In genomic region chr3:78728406-78729145, GRCh38 we compare ENCODE assay signal across 9 cellular contexts.
DNase-seq lines count a peak whose midpoint lies in the region; FAIRE-seq and TF ChIP-seq lines count a peak whose summit lies in the region.
"Had no signal": no experiment of that assay in that cellular context is flagged by ENCODE, and none has a peak within 500 bp of the region (broad histone marks: within the 10 kb centered on the region; RNA-seq: fewer than 3 reads in every experiment).

No MANE protein-coding gene starts in this region.

- H3K9ac ChIP-seq in kidney (ENCODE audit: low read length in 2 of 2): no peak overlapping the region

- no peaks in the 10 kb centered on the region for H3K9me3 ChIP-seq in kidney (ENCODE audit: control insufficient read depth in 1 of 2, low read length in 2 of 2)
- H3K9me3 ChIP-seq in effector memory CD4-positive, alpha-beta T cell (ENCODE audit: control insufficient read depth, low read length): no peaks in the 10 kb centered on the region

- DNase-seq in DMS79 treated with DMSO at 0.1 percent for 48 hours (lab: John Stamatoyannopoulos, UW) (peak; percentile 2), DMS79 (lab: John Stamatoyannopoulos, UW) (no peak), amygdala (lab: John Stamatoyannopoulos, UW) (peak in 52 of 56 donors; percentile 4 to 88 (median 64)), kidney (peak; percentile 77), ureter (ENCODE audit: low spot score) (peak; percentile 65), GOT3 (lab: John Stamatoyannopoulos, UW) (no peak), GM20000 (ENCODE audit: low spot score) (no peak)
- DNase-seq in effector memory CD4-positive, alpha-beta T cell: no peak

- no peak for FAIRE-seq in kidney (lab: Jason Lieb, UNC)

- H3K4me3 ChIP-seq in kidney (ENCODE audit: low read length in 2 of 2): no peak overlapping the region
- H3K4me3 ChIP-seq in effector memory CD4-positive, alpha-beta T cell (ENCODE audit: insufficient read depth, low read depth, low read length, poor library complexity, severe bottlenecking): no peak overlapping the region

- TF ChIP-seq CTCF in kidney (IDR thresholded peaks at IDR 0.05; ENCODE audit: borderline replicate concordance, extremely low read depth, insufficient read depth): no peak
- TF ChIP-seq CTCF in GM20000 (IDR thresholded peaks at IDR 0.05; ENCODE audit: extremely low read depth, missing control alignments): no peak

- no peaks in the 10 kb centered on the region for H3K36me3 ChIP-seq in kidney (ENCODE audit: control insufficient read depth in 1 of 2, insufficient read depth in 2 of 2, low read length in 2 of 2)
- H3K36me3 ChIP-seq in effector memory CD4-positive, alpha-beta T cell (ENCODE audit: control insufficient read depth, insufficient read depth, low read length): no peaks in the 10 kb centered on the region

- intact Hi-C loops in kidney (cut with DNase I): no loop called here

- no peaks in the 10 kb centered on the region for H3K4me1 ChIP-seq in kidney (ENCODE audit: control insufficient read depth in 1 of 2, insufficient read depth in 1 of 2, low read depth in 1 of 2, low read length in 2 of 2)
- no peaks in the 10 kb centered on the region for H3K4me1 ChIP-seq in effector memory CD4-positive, alpha-beta T cell (ENCODE audit: control insufficient read depth, insufficient read depth, low read length, poor library complexity, severe bottlenecking)

- no peaks in the 10 kb centered on the region for H3K27me3 ChIP-seq in effector memory CD4-positive, alpha-beta T cell (replicated peaks; ENCODE audit: control insufficient read depth, insufficient read depth, low read length, poor library complexity, severe bottlenecking)

- no peak overlapping the region for H3K27ac ChIP-seq in kidney (ENCODE audit: low read depth in 2 of 2, low read length in 2 of 2)
- H3K27ac ChIP-seq in effector memory CD4-positive, alpha-beta T cell (ENCODE audit: insufficient read depth, low read length, poor library complexity, severe bottlenecking): no peak overlapping the region
- H3K27ac ChIP-seq: 22Rv1 had no signal

Comparison
In these comparisons a context has a peak if more than half of its experiments do, and no peak if none do; other contexts are left out.
1. DNase-seq: peak in DMS79 treated with DMSO at 0.1 percent for 48 hours (single experiment), amygdala (52 of 56), kidney (single experiment) and ureter (single experiment); none in DMS79 (single experiment), GOT3 (single experiment), GM20000 (single experiment) and effector memory CD4-positive, alpha-beta T cell (0 of 3).